9 cellular contexts compared by ENCODE assay signal in the genomic region with DNA sequence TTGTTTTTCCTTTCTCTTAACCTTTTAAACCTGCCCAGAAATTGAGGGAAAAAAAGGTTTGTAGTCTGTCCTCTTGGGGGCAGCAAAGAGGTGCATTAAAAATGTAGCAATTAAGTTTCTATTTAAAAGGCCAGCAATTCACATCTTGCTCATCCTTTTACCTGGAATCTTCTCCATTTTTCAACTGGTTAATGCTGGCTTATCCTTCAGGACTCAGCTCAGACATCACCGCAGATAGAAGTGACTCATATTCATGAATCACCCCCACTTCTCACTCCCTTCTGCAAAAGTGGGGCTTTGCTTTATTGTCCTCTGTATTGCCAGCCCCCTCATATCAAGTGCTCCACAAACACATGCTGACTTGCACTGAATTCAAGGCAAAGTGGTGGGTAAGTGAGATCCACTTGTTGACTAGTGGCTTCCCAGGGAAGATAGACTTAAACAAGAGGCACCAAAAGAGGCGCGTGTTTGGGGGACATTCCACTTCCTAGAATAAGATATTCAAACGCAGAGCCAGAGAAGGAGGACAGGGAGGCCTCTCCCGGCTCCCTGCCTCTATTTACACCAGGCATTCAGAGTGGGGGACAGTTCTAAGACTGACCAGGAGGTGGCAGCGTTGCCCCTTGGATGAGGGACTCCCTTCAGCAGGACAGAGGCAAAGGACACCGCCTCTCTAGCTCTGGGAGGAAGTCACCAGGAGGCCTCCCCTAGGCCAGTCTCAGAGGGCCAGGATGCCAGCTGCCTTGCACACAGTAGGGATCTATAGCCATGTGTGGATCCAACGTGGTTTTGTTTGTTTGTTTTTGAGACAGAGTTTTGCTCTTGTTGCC. TPM values are rescaled to one million over a fixed set of nuclear protein-coding genes. Genes with fewer than 3 reads are reported as not detected.
DNase-seq lines count a peak whose midpoint lies in the region; ATAC-seq and TF ChIP-seq lines count a peak whose summit lies in the region.
"Had no signal": no experiment of that assay in that cellular context is flagged by ENCODE, and none has a peak within 500 bp of the region (broad histone marks: within the 10 kb centered on the region; RNA-seq: fewer than 3 reads in every experiment).

No MANE protein-coding gene starts in this region.

- H3K27me3 Mint-ChIP-seq in CD4-positive, alpha-beta memory T cell = no peaks in the 10 kb centered on the region
- peaks cover 7% of the 10 kb centered on the region for H3K27me3 Mint-ChIP-seq in neural progenitor cell (ENCODE audit: insufficient read depth, low read depth)
- H3K27me3 Mint-ChIP-seq: activated naive CD4-positive, alpha-beta T cell treated with anti-CD3 and anti-CD28 coated beads, Interleukin-2, amount 50 U/mL, for 24 hours had no signal

- H3K4me1 ChIP-seq in CD4-positive, alpha-beta memory T cell (ENCODE audit: insufficient read depth, low read length) = peaks cover 51% of the 10 kb centered on the region
- H3K4me1 ChIP-seq in neural progenitor cell = no peaks in the 10 kb centered on the region

- no peaks in the 10 kb centered on the region for H3K9me3 ChIP-seq in CD4-positive, alpha-beta memory T cell (ENCODE audit: control insufficient read depth in 1 of 2, low read length in 2 of 2)
- no peaks in the 10 kb centered on the region for H3K9me3 ChIP-seq in neural progenitor cell (ENCODE audit: low read depth)

- no peaks in the 10 kb centered on the region for H3K36me3 Mint-ChIP-seq in CD4-positive, alpha-beta memory T cell
- H3K36me3 Mint-ChIP-seq in neural progenitor cell = no peaks in the 10 kb centered on the region
- H3K36me3 Mint-ChIP-seq: activated naive CD4-positive, alpha-beta T cell treated with anti-CD3 and anti-CD28 coated beads, Interleukin-2, amount 50 U/mL, for 24 hours had no signal

- H3K27ac Mint-ChIP-seq in CD4-positive, alpha-beta memory T cell = peak overlapping the region; percentile 59 to 90 (median 79)
- H3K27ac Mint-ChIP-seq in neural progenitor cell = peak overlapping the region; percentile 33
- H3K27ac Mint-ChIP-seq: activated naive CD4-positive, alpha-beta T cell treated with anti-CD3 and anti-CD28 coated beads, Interleukin-2, amount 50 U/mL, for 24 hours had no signal

- peak; percentile 72 to 76 (median 74) for DNase-seq in CD4-positive, alpha-beta memory T cell
- DNase-seq in Kasumi-1 (lab: John Stamatoyannopoulos, UW) (peak; percentile 80 to 81), RPMI7951 (ENCODE audit: low read depth) (peak; percentile 65), fibroblast of the conjunctiva (ENCODE audit: low read depth) (peak; percentile 62), neural progenitor cell (ENCODE audit: low spot score) (peak; percentile 90), substantia nigra (lab: John Stamatoyannopoulos, UW) (peak; percentile 23 to 90 (median 78))
- DNase-seq in activated T-helper 1 cell treated with anti-CD3 and anti-CD28 coated beads, Interleukin-2, amount 50 U/mL, for 16 hours (ENCODE audit: low read depth in 1 of 2, low spot score in 1 of 2) = peak; percentile 33 to 68

- peaks cover 30 to 51% (median 46%) of the 10 kb centered on the region in 4 donors for H3K4me1 Mint-ChIP-seq in CD4-positive, alpha-beta memory T cell
- peaks cover 6% of the 10 kb centered on the region for H3K4me1 Mint-ChIP-seq in neural progenitor cell

- peaks cover 3% of the 10 kb centered on the region for H3F3A ChIP-seq in neural progenitor cell (ENCODE audit: low read depth)

- no peak overlapping the region for H3K4me3 ChIP-seq in CD4-positive, alpha-beta memory T cell (ENCODE audit: low read length in 2 of 2)
- no peak overlapping the region for H3K4me3 ChIP-seq in neural progenitor cell

- no peak overlapping the region for H3K9ac ChIP-seq in neural progenitor cell

- no peaks in the 10 kb centered on the region for H3K9me3 Mint-ChIP-seq in CD4-positive, alpha-beta memory T cell
- no peaks in the 10 kb centered on the region for H3K9me3 Mint-ChIP-seq in neural progenitor cell
- H3K9me3 Mint-ChIP-seq: activated naive CD4-positive, alpha-beta T cell treated with anti-CD3 and anti-CD28 coated beads, Interleukin-2, amount 50 U/mL, for 24 hours had no signal

- CTCF ChIA-PET in CD4-positive, alpha-beta memory T cell (lab: Charles Lee; ENCODE audit: partially characterized antibody) = interaction anchor here (0.6 to 9.2 kb wide), 27 partner anchors 9 to 704 kb away, joined by 3 to 189 read pairs (median 4); a partner anchor contains a TSS

- TF ChIP-seq CTCF in neural progenitor cell (IDR thresholded peaks at IDR 0.05) = peak; percentile 79

- peak overlapping the region in 4 of 8 donors; percentile 13 to 58 (median 16) for H3K4me3 Mint-ChIP-seq in CD4-positive, alpha-beta memory T cell
- H3K4me3 Mint-ChIP-seq in neural progenitor cell = peak overlapping the region; percentile 8
- H3K4me3 Mint-ChIP-seq: activated naive CD4-positive, alpha-beta T cell treated with anti-CD3 and anti-CD28 coated beads, Interleukin-2, amount 50 U/mL, for 24 hours had no signal

- H4K20me1 ChIP-seq in neural progenitor cell (ENCODE audit: low read depth) = no peaks in the 10 kb centered on the region

- H3K4me2 ChIP-seq in neural progenitor cell = no peak overlapping the region

- no peaks in the 10 kb centered on the region for H3K79me2 ChIP-seq in neural progenitor cell (ENCODE audit: low read depth)

- POLR2A ChIA-PET in CD4-positive, alpha-beta memory T cell (lab: Charles Lee; ENCODE audit: partially characterized antibody) = interaction anchor here (0.6 to 3.7 kb wide), 4 partner anchors 58 to 360 kb away, joined by 3 to 37 read pairs (median 6); a partner anchor contains a TSS

- H2AFZ ChIP-seq in neural progenitor cell (replicated peaks) = peak overlapping the region; percentile 38

- peak overlapping the region; percentile 21 for H3K27ac ChIP-seq in CD4-positive, alpha-beta memory T cell (ENCODE audit: low read depth, low read length)
- H3K27ac ChIP-seq in neural progenitor cell (no peak overlapping the region), substantia nigra (ENCODE audit: low read depth, low read length, poor library complexity, severe bottlenecking) (peak overlapping the region; percentile 46)

- ATAC-seq in GM21367 (IDR thresholded peaks at IDR 0.05; ENCODE audit: unreplicated experiment) = peak; percentile 60

- intact Hi-C loops in CD4-positive, alpha-beta memory T cell (cut with micrococcal nuclease) = loop anchor here (1.0 to 5.0 kb wide), 5 partner anchors 57 to 700 kb away; no protein-coding TSS in a partner anchor

- H3K27me3 ChIP-seq in CD4-positive, alpha-beta memory T cell (ENCODE audit: insufficient read depth, low read length) = no peaks in the 10 kb centered on the region
- no peaks in the 10 kb centered on the region for H3K27me3 ChIP-seq in neural progenitor cell

- no peaks in the 10 kb centered on the region for H3K36me3 ChIP-seq in CD4-positive, alpha-beta memory T cell (ENCODE audit: insufficient read depth, low read length)
- no peaks in the 10 kb centered on the region for H3K36me3 ChIP-seq in neural progenitor cell

RNA-seq across cellular contexts. Expression of a gene that starts 23.2 kb away (rescaled TPM):
- total RNA-seq in CD4-positive, alpha-beta memory T cell = not detected
- polyA plus RNA-seq in CD4-positive, alpha-beta memory T cell = not detected
- not detected in 2 replicates for total RNA-seq in RPMI7951 (2014; rRNA removed; shearing (Covaris generic))
- total RNA-seq in neural progenitor cell (ENCODE audit: low replicate concordance) = 1.5 and 2.0 TPM in 2 replicates
